Comparison of ENCODE assay signal across 9 cellular contexts in genomic region chr1:15028117-15028516, GRCh38.
DNase-seq lines count a peak whose midpoint lies in the region; ATAC-seq and TF ChIP-seq lines count a peak whose summit lies in the region.
"Had no signal": no experiment of that assay in that cellular context is flagged by ENCODE, and none has a peak within 500 bp of the region (broad histone marks: within the 10 kb centered on the region; RNA-seq: fewer than 3 reads in every experiment).

No MANE protein-coding gene starts in this region.

- H3K4me1 ChIP-seq in right atrium auricular region, result no peaks in the 10 kb centered on the region

- no peaks in the 10 kb centered on the region for H3K9me3 Mint-ChIP-seq in activated naive CD4-positive, alpha-beta T cell treated with anti-CD3 and anti-CD28 coated beads, Interleukin-2, amount 50 U/mL, for 72 hours
- H3K9me3 Mint-ChIP-seq: IgD-negative memory B cell had no signal

- no peak for TF ChIP-seq CTCF in astrocyte of the cerebellum (IDR thresholded peaks at IDR 0.05; ENCODE audit: low read depth, low read length, missing control alignments)
- TF ChIP-seq CTCF in right atrium auricular region (IDR thresholded peaks at IDR 0.05), result no peak

- peak; percentile 29 for DNase-seq in ELF-1 (ENCODE audit: low read depth, low spot score)
- DNase-seq in astrocyte of the cerebellum (ENCODE audit: low read depth), result peak; percentile 96
- peak; percentile 77 for DNase-seq in right atrium auricular region (ENCODE audit: low spot score)
- peak; percentile 74 for DNase-seq in putamen (ENCODE audit: low spot score)
- DNase-seq in activated naive CD4-positive, alpha-beta T cell treated with anti-CD3 and anti-CD28 coated beads, Interleukin-2, amount 50 U/mL, for 72 hours (ENCODE audit: low spot score in 2 of 2), result no peak

- H3K4me3 ChIP-seq in astrocyte of the cerebellum (ENCODE audit: low read depth, low read length) (no peak overlapping the region), right atrium auricular region (no peak overlapping the region)

- no peaks in the 10 kb centered on the region for H3K36me3 ChIP-seq in right atrium auricular region

- ATAC-seq in GM21526 (IDR thresholded peaks at IDR 0.05; ENCODE audit: low FRiP score, unreplicated experiment) (no peak), HG02623 (IDR thresholded peaks at IDR 0.05; ENCODE audit: unreplicated experiment) (no peak), GM21367 (IDR thresholded peaks at IDR 0.05; ENCODE audit: unreplicated experiment) (no peak)
- ATAC-seq in activated naive CD4-positive, alpha-beta T cell treated with anti-CD3 and anti-CD28 coated beads, Interleukin-2, amount 50 U/mL, for 72 hours, result no peak

- in situ Hi-C loops in astrocyte of the cerebellum (cut with HindIII; ENCODE audit: low sequenced_read_pairs), result no loop called here

- H3K9me3 ChIP-seq in right atrium auricular region, result no peaks in the 10 kb centered on the region

- H3K27ac ChIP-seq in right atrium auricular region, result no peak overlapping the region

- no peaks in the 10 kb centered on the region for H3K36me3 Mint-ChIP-seq in activated naive CD4-positive, alpha-beta T cell treated with anti-CD3 and anti-CD28 coated beads, Interleukin-2, amount 50 U/mL, for 72 hours
- H3K36me3 Mint-ChIP-seq: IgD-negative memory B cell had no signal

- no peaks in the 10 kb centered on the region for H3K27me3 ChIP-seq in right atrium auricular region

- H3K27ac Mint-ChIP-seq in activated naive CD4-positive, alpha-beta T cell treated with anti-CD3 and anti-CD28 coated beads, Interleukin-2, amount 50 U/mL, for 72 hours, result no peak overlapping the region

Comparison
In these comparisons a context has a peak if more than half of its experiments do, and no peak if none do; other contexts are left out.
1. DNase-seq: peak in ELF-1 (single experiment), astrocyte of the cerebellum (single experiment), right atrium auricular region (single experiment) and putamen (single experiment); none in activated naive CD4-positive, alpha-beta T cell treated with anti-CD3 and anti-CD28 coated beads, Interleukin-2, amount 50 U/mL, for 72 hours (0 of 2).